29 cellular contexts compared by ENCODE assay signal in genomic region chr22:47237890-47238480, GRCh38.
"Had no signal": no experiment of that assay in that cellular context is flagged by ENCODE, and none has a peak within 500 bp of the region (broad histone marks: within the 10 kb centered on the region; RNA-seq: fewer than 3 reads in every experiment).

No MANE protein-coding gene starts in this region.

- H3K27ac ChIP-seq: brain microvascular endothelial cell, coronary artery, dorsolateral prefrontal cortex, foreskin keratinocyte, gastroesophageal sphincter, WERI-Rb-1 had no signal

- H3K4me3 ChIP-seq: coronary artery, dorsolateral prefrontal cortex, gastroesophageal sphincter had no signal

- H3K4me1 ChIP-seq: foreskin keratinocyte, gastroesophageal sphincter had no signal

- H3K27me3 ChIP-seq: brain microvascular endothelial cell, dorsolateral prefrontal cortex, foreskin keratinocyte had no signal

- ATAC-seq: activated CD4-positive, CD25-positive, alpha-beta regulatory T cell treated with anti-CD3 and anti-CD28 coated beads, Interleukin-2, amount 50 U/mL, for 24 hours; activated CD8-positive, alpha-beta T cell treated with anti-CD3 and anti-CD28 coated beads for 36 hours; activated T-cell treated with anti-CD3 and anti-CD28 coated beads, Interleukin-2, amount 50 U/mL, for 4 hours; activated T-helper 17 cell treated with anti-CD3 and anti-CD28 coated beads, Interleukin-2, amount 50 U/mL, for 72 hours; esophagus mucosa; foreskin keratinocyte; gastroesophageal sphincter; T-helper 17 cell had no signal

- FAIRE-seq: astrocyte, bronchial epithelial cell had no signal

- DNase-seq: activated B cell treated with CpG ODN at 0.5 μM for 24 hours; activated CD4-positive, alpha-beta T cell treated with anti-CD3 and anti-CD28 coated beads for 48 hours; activated CD4-positive, alpha-beta T cell treated with anti-CD3 and anti-CD28 coated beads, Interleukin-2, amount 50 U/mL, for 1 hour; activated CD4-positive, alpha-beta T cell treated with anti-CD3 and anti-CD28 coated beads, Interleukin-2, amount 50 U/mL, for 48 hours; activated CD8-positive, alpha-beta memory T cell treated with anti-CD3 and anti-CD28 coated beads for 24 hours; activated CD8-positive, alpha-beta T cell treated with anti-CD3 and anti-CD28 coated beads for 36 hours; activated effector memory CD4-positive, alpha-beta T cell treated with Interleukin-2 at 50 U/mL for 16 hours; activated gamma-delta T cell treated with Interleukin-2 at 50 U/mL for 16 hours; activated naive CD4-positive, alpha-beta T cell treated with anti-CD3 and anti-CD28 coated beads, Interleukin-2, amount 50 U/mL, for 16 hours; activated naive CD4-positive, alpha-beta T cell treated with Interleukin-2 at 50 U/mL for 16 hours; activated T-cell treated with anti-CD3 and anti-CD28 coated beads, Interleukin-2, amount 50 U/mL, for 4 hours; amniotic stem cell; anterior cingulate cortex; brain microvascular endothelial cell; dorsolateral prefrontal cortex; effector memory CD4-positive, alpha-beta T cell; endodermal cell; foreskin keratinocyte; T-helper 1 cell; T-helper 17 cell; T1000; WERI-Rb-1 had no signal

- H3K36me3 ChIP-seq: brain microvascular endothelial cell, gastroesophageal sphincter, WERI-Rb-1 had no signal
